29 cellular contexts compared by ENCODE assay signal in genomic region chr6:151155095-151155494, GRCh38.
"Had no signal": no experiment of that assay in that cellular context is flagged by ENCODE, and none has a peak within 500 bp of the region (broad histone marks: within the 10 kb centered on the region; RNA-seq: fewer than 3 reads in every experiment).

No MANE protein-coding gene starts in this region.

- DNase-seq: activated CD4-positive, alpha-beta memory T cell treated with anti-CD3 and anti-CD28 coated beads, Interleukin-2, amount 10 ng/mL, durations not matched to agents 7 days and 5 days; activated CD4-positive, alpha-beta T cell treated with anti-CD3 and anti-CD28 coated beads for 1 hour; activated CD4-positive, alpha-beta T cell treated with anti-CD3 and anti-CD28 coated beads for 4 hours; activated CD4-positive, alpha-beta T cell treated with anti-CD3 and anti-CD28 coated beads, Interleukin-2, amount 10 ng/mL, durations not matched to agents 7 days and 5 days; activated CD4-positive, alpha-beta T cell treated with anti-CD3 and anti-CD28 coated beads, Interleukin-2, amount 50 U/mL, for 4 hours; activated CD8-positive, alpha-beta memory T cell treated with anti-CD3 and anti-CD28 coated beads, Interleukin-2, amount 50 U/mL, for 48 hours; activated gamma-delta T cell treated with Interleukin-2 at 50 U/mL for 16 hours; activated naive CD4-positive, alpha-beta T cell treated with anti-CD3 and anti-CD28 coated beads, Interleukin-2, amount 50 U/mL, for 16 hours; activated naive CD4-positive, alpha-beta T cell treated with Interleukin-2 at 50 U/mL for 16 hours; activated T-cell treated with anti-CD3 and anti-CD28 coated beads for 4 hours; activated T-cell treated with anti-CD3 and anti-CD28 coated beads, Interleukin-2, amount 50 U/mL, for 24 hours; activated T-cell treated with anti-CD3 and anti-CD28 coated beads, Interleukin-2, amount 50 U/mL, for 72 hours; amniotic stem cell; anterior cingulate cortex; central memory CD4-positive, alpha-beta T cell; cerebellar nuclear complex; cortex of kidney; effector CD4-positive, alpha-beta T cell; effector memory CD8-positive, alpha-beta T cell; erythroblast; foreskin keratinocyte; gastrocnemius medialis; T-helper 1 cell; T-helper 17 cell; T1000 had no signal

- H3K36me3 ChIP-seq: esophagus muscularis mucosa, gastrocnemius medialis had no signal

- H3K27ac ChIP-seq: body of pancreas, esophagus muscularis mucosa, foreskin keratinocyte, gastrocnemius medialis had no signal

- H3K4me1 Mint-ChIP-seq: activated CD4-positive, alpha-beta memory T cell treated with anti-CD3 and anti-CD28 coated beads, Interleukin-2, amount 10 ng/mL, durations not matched to agents 7 days and 5 days; activated CD4-positive, alpha-beta T cell treated with anti-CD3 and anti-CD28 coated beads, Interleukin-2, amount 10 ng/mL, durations not matched to agents 7 days and 5 days; T-helper 17 cell had no signal

- H3K27ac Mint-ChIP-seq: activated CD4-positive, alpha-beta memory T cell treated with anti-CD3 and anti-CD28 coated beads, Interleukin-2, amount 10 ng/mL, durations not matched to agents 7 days and 5 days; activated CD4-positive, alpha-beta T cell treated with anti-CD3 and anti-CD28 coated beads, Interleukin-2, amount 10 ng/mL, durations not matched to agents 7 days and 5 days; activated naive CD8-positive, alpha-beta T cell; activated T-cell treated with anti-CD3 and anti-CD28 coated beads, Interleukin-2, amount 50 U/mL, for 24 hours; activated T-cell treated with anti-CD3 and anti-CD28 coated beads, Interleukin-2, amount 50 U/mL, for 72 hours; effector memory CD8-positive, alpha-beta T cell; T-helper 17 cell; T-helper 2 cell treated with Interferon-gamma antibody and Interleukin-4, amounts not matched to agents 5 μg/mL and 100 μg/mL, for 36 hours had no signal

- H3K27me3 ChIP-seq: body of pancreas, esophagus muscularis mucosa, foreskin keratinocyte, gastrocnemius medialis had no signal

- ATAC-seq: activated T-cell treated with anti-CD3 and anti-CD28 coated beads, Interleukin-2, amount 50 U/mL, for 72 hours; effector memory CD8-positive, alpha-beta T cell; gastrocnemius medialis; T-helper 17 cell had no signal

- H3K9me3 Mint-ChIP-seq: activated CD4-positive, alpha-beta memory T cell treated with anti-CD3 and anti-CD28 coated beads, Interleukin-2, amount 10 ng/mL, durations not matched to agents 7 days and 5 days; activated CD4-positive, alpha-beta T cell treated with anti-CD3 and anti-CD28 coated beads, Interleukin-2, amount 10 ng/mL, durations not matched to agents 7 days and 5 days; activated T-cell treated with anti-CD3 and anti-CD28 coated beads, Interleukin-2, amount 50 U/mL, for 24 hours; activated T-cell treated with anti-CD3 and anti-CD28 coated beads, Interleukin-2, amount 50 U/mL, for 72 hours; effector memory CD8-positive, alpha-beta T cell; T-helper 2 cell treated with Interferon-gamma antibody and Interleukin-4, amounts not matched to agents 5 μg/mL and 100 μg/mL, for 36 hours had no signal

- H3K36me3 Mint-ChIP-seq: activated naive CD8-positive, alpha-beta T cell had no signal

- H3K4me3 ChIP-seq: body of pancreas, esophagus muscularis mucosa, gastrocnemius medialis had no signal

- H3K4me1 ChIP-seq: foreskin keratinocyte, gastrocnemius medialis had no signal

- H3K4me3 Mint-ChIP-seq: activated CD4-positive, alpha-beta memory T cell treated with anti-CD3 and anti-CD28 coated beads, Interleukin-2, amount 10 ng/mL, durations not matched to agents 7 days and 5 days; activated CD4-positive, alpha-beta T cell treated with anti-CD3 and anti-CD28 coated beads, Interleukin-2, amount 10 ng/mL, durations not matched to agents 7 days and 5 days; activated naive CD8-positive, alpha-beta T cell; activated T-cell treated with anti-CD3 and anti-CD28 coated beads, Interleukin-2, amount 50 U/mL, for 24 hours; activated T-cell treated with anti-CD3 and anti-CD28 coated beads, Interleukin-2, amount 50 U/mL, for 72 hours; effector memory CD8-positive, alpha-beta T cell; T-helper 17 cell; T-helper 2 cell treated with Interferon-gamma antibody and Interleukin-4, amounts not matched to agents 5 μg/mL and 100 μg/mL, for 36 hours had no signal

- H3K9me3 ChIP-seq: body of pancreas, esophagus muscularis mucosa, gastrocnemius medialis had no signal
